2 cellular contexts compared by ENCODE assay signal in the genomic region with DNA sequence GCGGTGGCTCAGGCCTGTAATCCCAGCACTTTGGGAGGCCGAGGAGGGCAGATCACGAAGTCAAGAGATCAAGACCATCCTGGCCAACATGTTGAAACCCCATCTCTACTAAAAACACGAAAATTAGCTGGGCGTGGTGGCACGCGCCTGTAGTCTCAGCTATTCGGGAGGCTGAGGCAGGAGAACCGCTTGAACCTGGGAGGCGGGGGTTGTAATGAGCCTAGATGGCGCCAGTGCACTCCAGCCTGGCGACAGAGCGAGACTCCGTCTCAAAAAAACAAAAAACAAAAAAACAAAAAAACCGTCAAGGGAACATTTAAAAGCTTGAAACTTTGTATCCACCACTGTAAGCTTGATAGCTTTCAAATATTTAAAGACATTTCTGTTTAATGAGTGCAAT.
TF ChIP-seq lines count a peak whose summit lies in the region.

No MANE protein-coding gene starts in this region.

TF ChIP-seq in HEK293, 187 proteins besides CTCF, POLR2A, EP300 and RAD21:
- TF ChIP-seq ZNF202 (tag by site-specific recombination; IDR thresholded peaks at IDR 0.05; ENCODE audit: borderline replicate concordance), result 0 out of 2 replicates have a peak, but pooled peaks have one; percentile 51
TF ChIP-seq in HEK293: peak in this region for 1; not testable (repeated sequence) for 186.

TF ChIP-seq in K562, 482 proteins besides CTCF, POLR2A, EP300 and RAD21:
- TF ChIP-seq ZBTB33 (CRISPR knock-in tag; IDR thresholded peaks at IDR 0.05), result peak; percentile 89
- TF ChIP-seq CC2D1A (IDR thresholded peaks at IDR 0.05), result 0 out of 2 replicates have a peak, but pooled peaks have one; percentile 50
